8 cellular contexts compared by ENCODE assay signal in the genomic region with DNA sequence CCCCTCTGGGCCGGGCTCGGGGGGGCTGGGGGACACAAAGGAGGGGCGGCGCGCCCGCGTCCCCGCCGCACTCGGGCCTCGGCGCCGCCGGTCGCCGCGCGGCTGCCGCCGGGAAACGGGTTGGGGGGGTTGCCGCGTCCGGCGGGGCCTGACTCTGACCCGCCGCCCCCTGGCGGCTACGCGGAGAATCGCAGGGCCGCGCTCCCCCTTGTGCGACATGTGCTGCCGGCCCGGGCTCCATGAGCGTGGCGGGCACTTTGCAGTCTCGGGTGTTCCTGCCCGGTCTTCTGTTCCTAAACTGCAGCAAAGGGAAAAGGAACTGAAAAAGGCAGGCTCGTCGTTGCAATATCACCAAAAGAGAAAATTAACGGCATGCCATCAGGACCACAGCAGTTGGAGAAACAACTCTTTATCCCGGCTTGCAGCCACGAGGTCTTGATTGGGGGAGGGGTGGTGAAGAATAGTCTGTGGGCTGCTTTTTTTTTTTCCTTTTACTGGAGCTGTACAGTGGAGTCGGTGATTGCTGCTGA. TPM values are rescaled to one million over a fixed set of nuclear protein-coding genes. Genes with fewer than 3 reads are reported as not detected.
DNase-seq lines count a peak whose midpoint lies in the region; ATAC-seq, FAIRE-seq and TF ChIP-seq lines count a peak whose summit lies in the region.

No MANE protein-coding gene starts in this region.

- peaks cover 32% of the 10 kb centered on the region for H3K79me2 ChIP-seq in fibroblast of lung (ENCODE audit: control insufficient read depth, insufficient read depth, low read length)

- intact Hi-C loops in natural killer cell (cut with micrococcal nuclease) = loop anchor here (1.0 kb wide), 2 partner anchors 36 to 49 kb away; a partner anchor contains a TSS

- H3K27ac Mint-ChIP-seq in natural killer cell = peak overlapping the region; percentile 83
- H3K27ac Mint-ChIP-seq in stimulated activated naive B cell treated with anti-CD40 and anti-IgM and Interleukin-4, amounts not matched to agents 10 μg/mL and 1 μg/mL and 100 μg/mL, for 72 hours = peak overlapping the region; percentile 98

- peak; percentile 14 for DNase-seq in DMS53 treated with DMSO at 0.1 percent for 48 hours (lab: John Stamatoyannopoulos, UW; ENCODE audit: unreplicated experiment)
- DNase-seq in KG1 (lab: John Stamatoyannopoulos, UW) = peak; percentile 60
- peak; percentile 58 for DNase-seq in RCC 7860 (ENCODE audit: low spot score)
- DNase-seq in activated T-helper 1 cell treated with anti-CD3 and anti-CD28 coated beads, Interleukin-2, amount 50 U/mL, for 16 hours (ENCODE audit: low read depth in 1 of 2, low spot score in 1 of 2) = peak; percentile 89 to 91
- DNase-seq in fibroblast of lung (ENCODE audit: low read depth in 2 of 2) = peak; percentile 77 to 87
- DNase-seq in natural killer cell = peak; percentile 92
- peak; percentile 89 for DNase-seq in stimulated activated naive B cell treated with anti-CD40 and anti-IgM and Interleukin-4, amounts not matched to agents 10 μg/mL and 1 μg/mL and 100 μg/mL, for 72 hours

- peaks cover 16% of the 10 kb centered on the region in 2 donors for H3K4me1 Mint-ChIP-seq in natural killer cell
- peaks cover 7 to 37% of the 10 kb centered on the region in 2 donors for H3K4me1 Mint-ChIP-seq in stimulated activated naive B cell treated with anti-CD40 and anti-IgM and Interleukin-4, amounts not matched to agents 10 μg/mL and 1 μg/mL and 100 μg/mL, for 72 hours

- H3K27me3 ChIP-seq in fibroblast of lung (ENCODE audit: control insufficient read depth, insufficient read depth, low read length) = peaks cover 8% of the 10 kb centered on the region

- H3K9me3 ChIP-seq in fibroblast of lung (ENCODE audit: control insufficient read depth, insufficient read depth, low read depth, low read length) = no peaks in the 10 kb centered on the region

- ATAC-seq in GM21737 (IDR thresholded peaks at IDR 0.05; ENCODE audit: unreplicated experiment) (peak; percentile 49), natural killer cell (peak; percentile 78 to 93 (median 82))
- peak; percentile 63 to 64 for ATAC-seq in stimulated activated naive B cell treated with anti-CD40 and anti-IgM and Interleukin-4, amounts not matched to agents 10 μg/mL and 1 μg/mL and 100 μg/mL, for 72 hours (replicated peaks)

- H2AFZ ChIP-seq in fibroblast of lung (ENCODE audit: low read length) = peak overlapping the region; percentile 90

- H3K36me3 ChIP-seq in fibroblast of lung (ENCODE audit: control insufficient read depth, insufficient read depth, low read length) = peaks cover under 1% of the 10 kb centered on the region

- H3K4me3 ChIP-seq in fibroblast of lung (replicated peaks in 1 of 4; ENCODE audit: control extremely low read depth in 1 of 4, insufficient read depth in 1 of 4, low read depth in 3 of 4, low read length in 4 of 4) = peak overlapping the region; percentile 50 to 99 (median 72)

- no peaks in the 10 kb centered on the region for H3K9me3 Mint-ChIP-seq in natural killer cell
- no peaks in the 10 kb centered on the region for H3K9me3 Mint-ChIP-seq in stimulated activated naive B cell treated with anti-CD40 and anti-IgM and Interleukin-4, amounts not matched to agents 10 μg/mL and 1 μg/mL and 100 μg/mL, for 72 hours

- peak overlapping the region; percentile 92 for H3K4me3 Mint-ChIP-seq in natural killer cell
- peak overlapping the region; percentile 96 to 98 for H3K4me3 Mint-ChIP-seq in stimulated activated naive B cell treated with anti-CD40 and anti-IgM and Interleukin-4, amounts not matched to agents 10 μg/mL and 1 μg/mL and 100 μg/mL, for 72 hours

- no peaks in the 10 kb centered on the region for H3K27me3 Mint-ChIP-seq in natural killer cell (ENCODE audit: low read depth in 2 of 2)
- no peaks in the 10 kb centered on the region for H3K27me3 Mint-ChIP-seq in stimulated activated naive B cell treated with anti-CD40 and anti-IgM and Interleukin-4, amounts not matched to agents 10 μg/mL and 1 μg/mL and 100 μg/mL, for 72 hours

- H3K36me3 Mint-ChIP-seq in natural killer cell = peaks cover 8% of the 10 kb centered on the region
- peaks cover 24 to 36% of the 10 kb centered on the region in 2 donors for H3K36me3 Mint-ChIP-seq in stimulated activated naive B cell treated with anti-CD40 and anti-IgM and Interleukin-4, amounts not matched to agents 10 μg/mL and 1 μg/mL and 100 μg/mL, for 72 hours

- H3K4me2 ChIP-seq in fibroblast of lung (ENCODE audit: extremely low read depth, insufficient read depth, low read length) = peak overlapping the region; percentile 76

- peak overlapping the region; percentile 9 for H3K27ac ChIP-seq in fibroblast of lung (ENCODE audit: insufficient read depth, low read length)

- H3K4me1 ChIP-seq in fibroblast of lung (ENCODE audit: control insufficient read depth, extremely low read depth, insufficient read depth, low read length) = peaks cover 7% of the 10 kb centered on the region

- TF ChIP-seq CTCF in fibroblast of lung (conservative IDR thresholded peaks at IDR 0.05 in 1 of 2, IDR thresholded peaks at IDR 0.05 in 1 of 2; ENCODE audit: low read depth in 1 of 2, low read length in 2 of 2) (peak; percentile 77 to 84), natural killer cell (IDR thresholded peaks at IDR 0.05) (peak; percentile 80)

- FAIRE-seq in RCC 7860 (lab: Jason Lieb, UNC) = no peak

- no peaks in the 10 kb centered on the region for H4K20me1 ChIP-seq in fibroblast of lung (ENCODE audit: control insufficient read depth, extremely low read depth, insufficient read depth, low read length)

- H3K9ac ChIP-seq in fibroblast of lung (ENCODE audit: insufficient read depth, low read length) = peak overlapping the region; percentile 92

RNA-seq across cellular contexts. Expression of a gene that starts 1.5 kb away (rescaled TPM):
- total RNA-seq in fibroblast of lung (3.3 and 6.2 TPM in 2 replicates), natural killer cell (1 to 10 TPM; 2.2 to 8.1 (median 6.1) TPM)
- polyA plus RNA-seq in fibroblast of lung = 0.36 and 0.42 TPM in 2 replicates
- polyA plus RNA-seq in fibroblast of lung (2012) = 0.12 and 0.36 TPM in 2 replicates
- polyA minus RNA-seq in fibroblast of lung (ENCODE audit: low replicate concordance) = 0.48 and 1.4 TPM in 2 replicates

RNA-seq across cellular contexts. Expression of a gene that starts 49.5 kb away (rescaled TPM):
- total RNA-seq in fibroblast of lung (0.17 TPM in 1 of 2 replicates, not detected in the other), natural killer cell (not detected)
- not detected in 2 replicates for polyA plus RNA-seq in fibroblast of lung
- not detected in 2 replicates for polyA plus RNA-seq in fibroblast of lung (2012)
- polyA minus RNA-seq in fibroblast of lung (ENCODE audit: low replicate concordance) = not detected in 2 replicates

Comparison
In these comparisons a context has a peak if more than half of its experiments do, and no peak if none do; other contexts are left out.
1. Peak in every context shown above with its lines: DNase-seq, ATAC-seq, H3K4me3 ChIP-seq and H3K27ac ChIP-seq.
2. DNase-seq: peak in every context shown above with its lines; median percentile 92 in natural killer cell; 90 in activated T-helper 1 cell treated with anti-CD3 and anti-CD28 coated beads, Interleukin-2, amount 50 U/mL, for 16 hours; 89 in stimulated activated naive B cell treated with anti-CD40 and anti-IgM and Interleukin-4, amounts not matched to agents 10 μg/mL and 1 μg/mL and 100 μg/mL, for 72 hours; 82 in fibroblast of lung; 60 in KG1; 58 in RCC 7860; 14 in DMS53 treated with DMSO at 0.1 percent for 48 hours.